ENCODE assay signal across 8 cellular contexts in genomic region chrX:40098264-40099045, GRCh38. TPM values are rescaled to one million over a fixed set of nuclear protein-coding genes. Genes with fewer than 3 reads are reported as not detected.
DNase-seq lines count a peak whose midpoint lies in the region; ATAC-seq and TF ChIP-seq lines count a peak whose summit lies in the region.

No MANE protein-coding gene starts in this region.

- no peaks in the 10 kb centered on the region for H3K27me3 ChIP-seq in liver (ENCODE audit: control insufficient read depth in 4 of 4, insufficient read depth in 4 of 4, low read length in 3 of 4)

- TF ChIP-seq RAD21 in liver (IDR thresholded peaks at IDR 0.05) = no peak

- peak overlapping the region; percentile 7 to 42 for H3K27ac Mint-ChIP-seq in stimulated activated naive CD8-positive, alpha-beta T cell treated with anti-CD3 and anti-CD28 coated beads, Interleukin-15, amount 100 ng/mL, for 72 hours

- peak; percentile 64 for ATAC-seq in stimulated activated naive CD8-positive, alpha-beta T cell treated with anti-CD3 and anti-CD28 coated beads, Interleukin-15, amount 100 ng/mL, for 72 hours

- H3K4me3 Mint-ChIP-seq in stimulated activated naive CD8-positive, alpha-beta T cell treated with anti-CD3 and anti-CD28 coated beads, Interleukin-15, amount 100 ng/mL, for 72 hours = peak overlapping the region; percentile 87 to 89

- peaks cover 41% of the 10 kb centered on the region for H3K4me1 Mint-ChIP-seq in stimulated activated naive CD8-positive, alpha-beta T cell treated with anti-CD3 and anti-CD28 coated beads, Interleukin-15, amount 100 ng/mL, for 72 hours

- H3K27me3 Mint-ChIP-seq in stimulated activated naive CD8-positive, alpha-beta T cell treated with anti-CD3 and anti-CD28 coated beads, Interleukin-15, amount 100 ng/mL, for 72 hours = no peaks in the 10 kb centered on the region

- TF ChIP-seq CTCF in liver (IDR thresholded peaks at IDR 0.05; ENCODE audit: low read depth, low read length, missing input control) = no peak

- H3K36me3 ChIP-seq in liver (ENCODE audit: control insufficient read depth in 4 of 4, insufficient read depth in 3 of 4, low read depth in 1 of 4, low read length in 3 of 4) = no peaks in the 10 kb centered on the region

- peaks cover 2 to 36% (median 14%) of the 10 kb centered on the region in 4 donors for H3K4me1 ChIP-seq in liver (ENCODE audit: control insufficient read depth in 4 of 4, insufficient read depth in 4 of 4, low read length in 3 of 4)

- H3K9ac ChIP-seq in liver (ENCODE audit: low read depth in 1 of 2, low read length in 2 of 2) = no peak overlapping the region

- DNase-seq in SKM-1 treated with dmso at 0.1 percent for 144 hours (lab: John Stamatoyannopoulos, UW; ENCODE audit: unreplicated experiment) = peak; percentile 22
- DNase-seq in SKM-1 (lab: John Stamatoyannopoulos, UW; ENCODE audit: unreplicated experiment) = no peak
- peak in 49 of 76 experiments; percentile 0 to 59 (median 31) for DNase-seq in HUDEP-2 (lab: John Stamatoyannopoulos, UW; ENCODE audit: unreplicated experiment in 76 of 76)
- DNase-seq in SW480 (ENCODE audit: low spot score) = peak; percentile 79
- DNase-seq in central memory CD4-positive, alpha-beta T cell = peak; percentile 61
- peak; percentile 72 to 74 for DNase-seq in stimulated activated naive CD8-positive, alpha-beta T cell treated with anti-CD3 and anti-CD28 coated beads, Interleukin-15, amount 100 ng/mL, for 72 hours
- no peak for DNase-seq in medulla oblongata (ENCODE audit: extremely low spot score)

- H3K4me3 ChIP-seq in liver (ENCODE audit: low read depth in 1 of 3, low read length in 3 of 3) = peak overlapping the region in 2 of 3 donors; percentile 37 to 92

- no peaks in the 10 kb centered on the region for H3K9me3 Mint-ChIP-seq in stimulated activated naive CD8-positive, alpha-beta T cell treated with anti-CD3 and anti-CD28 coated beads, Interleukin-15, amount 100 ng/mL, for 72 hours

- WGBS in liver = under 1% methylated on average over 75 of the region's 75 CpGs

- H3K27ac ChIP-seq in liver (ENCODE audit: low read depth in 1 of 2, low read length in 2 of 2) = peak overlapping the region; percentile 75 to 80

- no peaks in the 10 kb centered on the region for H3K9me3 ChIP-seq in liver (ENCODE audit: control insufficient read depth in 4 of 4, low read length in 3 of 4)

TF ChIP-seq in liver, 16 proteins besides CTCF, POLR2A, EP300 and RAD21:
- no peak for TF ChIP-seq ATF3 (IDR thresholded peaks at IDR 0.05)
- TF ChIP-seq EGR1 (IDR thresholded peaks at IDR 0.05; ENCODE audit: low read depth in 2 of 2) = peak in 1 of 2 donors; percentile 18

RNA-seq across cellular contexts. Expression of gene BCOR, which starts 0.7 kb away (rescaled TPM):
- total RNA-seq in liver = 10 to 100 TPM; 15.1 to 23.0 TPM
- polyA plus RNA-seq in liver = 1 to 10 TPM; 5.6 to 6.8 TPM

Comparison
In these comparisons a context has a peak if more than half of its experiments do, and no peak if none do; other contexts are left out.
1. DNase-seq: peak in SKM-1 treated with dmso at 0.1 percent for 144 hours (single experiment), HUDEP-2 (49 of 76), SW480 (single experiment), central memory CD4-positive, alpha-beta T cell (single experiment) and stimulated activated naive CD8-positive, alpha-beta T cell treated with anti-CD3 and anti-CD28 coated beads, Interleukin-15, amount 100 ng/mL, for 72 hours (2 of 2); none in SKM-1 (single experiment) and medulla oblongata (single experiment).